Comparison of ENCODE assay signal across 1 cellular context in the genomic region with DNA sequence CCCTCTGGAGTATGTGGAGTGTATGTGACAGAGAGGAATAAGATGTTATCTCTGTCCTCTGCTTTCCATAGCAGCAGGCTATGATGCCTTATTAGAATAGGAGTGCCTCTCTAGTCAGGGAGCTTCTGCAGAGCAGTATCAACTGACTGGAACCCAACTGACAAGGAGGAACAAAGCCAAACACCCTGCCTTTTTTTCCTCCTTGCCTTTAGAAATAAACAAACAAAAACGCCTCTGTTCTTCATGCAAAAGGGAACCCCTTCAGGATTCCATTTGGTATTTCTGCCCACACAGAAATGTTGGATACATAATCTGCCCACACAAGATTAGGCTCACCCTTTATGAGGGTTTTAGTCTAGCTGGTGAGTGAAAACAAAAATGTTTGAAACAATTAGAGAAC.
TF ChIP-seq lines count a peak whose summit lies in the region.

No MANE protein-coding gene starts in this region.

TF ChIP-seq in K562, 482 proteins besides CTCF, POLR2A, EP300 and RAD21 (continued from another document):
- TF ChIP-seq, protein P1, sequence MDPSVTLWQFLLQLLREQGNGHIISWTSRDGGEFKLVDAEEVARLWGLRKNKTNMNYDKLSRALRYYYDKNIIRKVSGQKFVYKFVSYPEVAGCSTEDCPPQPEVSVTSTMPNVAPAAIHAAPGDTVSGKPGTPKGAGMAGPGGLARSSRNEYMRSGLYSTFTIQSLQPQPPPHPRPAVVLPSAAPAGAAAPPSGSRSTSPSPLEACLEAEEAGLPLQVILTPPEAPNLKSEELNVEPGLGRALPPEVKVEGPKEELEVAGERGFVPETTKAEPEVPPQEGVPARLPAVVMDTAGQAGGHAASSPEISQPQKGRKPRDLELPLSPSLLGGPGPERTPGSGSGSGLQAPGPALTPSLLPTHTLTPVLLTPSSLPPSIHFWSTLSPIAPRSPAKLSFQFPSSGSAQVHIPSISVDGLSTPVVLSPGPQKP (CRISPR knock-in tag; IDR thresholded peaks at IDR 0.05): no peak
- TF ChIP-seq GATAD2B (IDR thresholded peaks at IDR 0.05; ENCODE audit: borderline replicate concordance) (no peak), TEAD2 (tag; IDR thresholded peaks at IDR 0.05) (no peak), TCF3 (CRISPR knock-in tag; IDR thresholded peaks at IDR 0.05) (no peak), KDM4B (IDR thresholded peaks at IDR 0.05; ENCODE audit: borderline replicate concordance in 2 of 2, low read depth in 1 of 2) (no peak), HMG20B (CRISPR knock-in tag; IDR thresholded peaks at IDR 0.05) (no peak), MECOM (CRISPR knock-in tag; IDR thresholded peaks at IDR 0.05) (no peak), YBX1 (IDR thresholded peaks at IDR 0.05) (no peak), KDM1A (IDR thresholded peaks at IDR 0.05) (no peak), ZNF134 (CRISPR knock-in tag; conservative IDR thresholded peaks at IDR 0.05) (no peak), KHSRP (IDR thresholded peaks at IDR 0.05) (no peak)
- TF ChIP-seq, protein P2, sequence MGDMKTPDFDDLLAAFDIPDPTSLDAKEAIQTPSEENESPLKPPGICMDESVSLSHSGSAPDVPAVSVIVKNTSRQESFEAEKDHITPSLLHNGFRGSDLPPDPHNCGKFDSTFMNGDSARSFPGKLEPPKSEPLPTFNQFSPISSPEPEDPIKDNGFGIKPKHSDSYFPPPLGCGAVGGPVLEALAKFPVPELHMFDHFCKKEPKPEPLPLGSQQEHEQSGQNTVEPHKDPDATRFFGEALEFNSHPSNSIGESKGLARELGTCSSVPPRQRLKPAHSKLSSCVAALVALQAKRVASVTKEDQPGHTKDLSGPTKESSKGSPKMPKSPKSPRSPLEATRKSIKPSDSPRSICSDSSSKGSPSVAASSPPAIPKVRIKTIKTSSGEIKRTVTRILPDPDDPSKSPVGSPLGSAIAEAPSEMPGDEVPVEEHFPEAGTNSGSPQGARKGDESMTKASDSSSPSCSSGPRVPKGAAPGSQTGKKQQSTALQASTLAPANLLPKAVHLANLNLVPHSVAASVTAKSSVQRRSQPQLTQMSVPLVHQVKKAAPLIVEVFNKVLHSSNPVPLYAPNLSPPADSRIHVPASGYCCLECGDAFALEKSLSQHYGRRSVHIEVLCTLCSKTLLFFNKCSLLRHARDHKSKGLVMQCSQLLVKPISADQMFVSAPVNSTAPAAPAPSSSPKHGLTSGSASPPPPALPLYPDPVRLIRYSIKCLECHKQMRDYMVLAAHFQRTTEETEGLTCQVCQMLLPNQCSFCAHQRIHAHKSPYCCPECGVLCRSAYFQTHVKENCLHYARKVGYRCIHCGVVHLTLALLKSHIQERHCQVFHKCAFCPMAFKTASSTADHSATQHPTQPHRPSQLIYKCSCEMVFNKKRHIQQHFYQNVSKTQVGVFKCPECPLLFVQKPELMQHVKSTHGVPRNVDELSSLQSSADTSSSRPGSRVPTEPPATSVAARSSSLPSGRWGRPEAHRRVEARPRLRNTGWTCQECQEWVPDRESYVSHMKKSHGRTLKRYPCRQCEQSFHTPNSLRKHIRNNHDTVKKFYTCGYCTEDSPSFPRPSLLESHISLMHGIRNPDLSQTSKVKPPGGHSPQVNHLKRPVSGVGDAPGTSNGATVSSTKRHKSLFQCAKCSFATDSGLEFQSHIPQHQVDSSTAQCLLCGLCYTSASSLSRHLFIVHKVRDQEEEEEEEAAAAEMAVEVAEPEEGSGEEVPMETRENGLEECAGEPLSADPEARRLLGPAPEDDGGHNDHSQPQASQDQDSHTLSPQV (IDR thresholded peaks at IDR 0.05): no peak
- TF ChIP-seq, protein P3, sequence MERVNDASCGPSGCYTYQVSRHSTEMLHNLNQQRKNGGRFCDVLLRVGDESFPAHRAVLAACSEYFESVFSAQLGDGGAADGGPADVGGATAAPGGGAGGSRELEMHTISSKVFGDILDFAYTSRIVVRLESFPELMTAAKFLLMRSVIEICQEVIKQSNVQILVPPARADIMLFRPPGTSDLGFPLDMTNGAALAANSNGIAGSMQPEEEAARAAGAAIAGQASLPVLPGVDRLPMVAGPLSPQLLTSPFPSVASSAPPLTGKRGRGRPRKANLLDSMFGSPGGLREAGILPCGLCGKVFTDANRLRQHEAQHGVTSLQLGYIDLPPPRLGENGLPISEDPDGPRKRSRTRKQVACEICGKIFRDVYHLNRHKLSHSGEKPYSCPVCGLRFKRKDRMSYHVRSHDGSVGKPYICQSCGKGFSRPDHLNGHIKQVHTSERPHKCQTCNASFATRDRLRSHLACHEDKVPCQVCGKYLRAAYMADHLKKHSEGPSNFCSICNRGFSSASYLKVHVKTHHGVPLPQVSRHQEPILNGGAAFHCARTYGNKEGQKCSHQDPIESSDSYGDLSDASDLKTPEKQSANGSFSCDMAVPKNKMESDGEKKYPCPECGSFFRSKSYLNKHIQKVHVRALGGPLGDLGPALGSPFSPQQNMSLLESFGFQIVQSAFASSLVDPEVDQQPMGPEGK (CRISPR knock-in tag; IDR thresholded peaks at IDR 0.05; ENCODE audit: borderline replicate concordance): no peak
- TF ChIP-seq, protein P4, sequence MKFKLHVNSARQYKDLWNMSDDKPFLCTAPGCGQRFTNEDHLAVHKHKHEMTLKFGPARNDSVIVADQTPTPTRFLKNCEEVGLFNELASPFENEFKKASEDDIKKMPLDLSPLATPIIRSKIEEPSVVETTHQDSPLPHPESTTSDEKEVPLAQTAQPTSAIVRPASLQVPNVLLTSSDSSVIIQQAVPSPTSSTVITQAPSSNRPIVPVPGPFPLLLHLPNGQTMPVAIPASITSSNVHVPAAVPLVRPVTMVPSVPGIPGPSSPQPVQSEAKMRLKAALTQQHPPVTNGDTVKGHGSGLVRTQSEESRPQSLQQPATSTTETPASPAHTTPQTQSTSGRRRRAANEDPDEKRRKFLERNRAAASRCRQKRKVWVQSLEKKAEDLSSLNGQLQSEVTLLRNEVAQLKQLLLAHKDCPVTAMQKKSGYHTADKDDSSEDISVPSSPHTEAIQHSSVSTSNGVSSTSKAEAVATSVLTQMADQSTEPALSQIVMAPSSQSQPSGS (CRISPR knock-in tag; IDR thresholded peaks at IDR 0.05): no peak
TF ChIP-seq in K562: peak in this region for 0.
